In genomic region chr16:70128844-70129243, GRCh38 we compare ENCODE assay signal across 1 cellular context. TPM values are rescaled to one million over a fixed set of nuclear protein-coding genes. Genes with fewer than 3 reads are reported as not detected.
"Had no signal": no experiment of that assay in that cellular context is flagged by ENCODE, and none has a peak within 500 bp of the region (broad histone marks: within the 10 kb centered on the region; RNA-seq: fewer than 3 reads in every experiment).

No MANE protein-coding gene starts in this region.

RNA-seq across cellular contexts. Expression of gene CLEC18C, which starts 44.7 kb away (rescaled TPM):
- total RNA-seq: G401 had no signal
